ENCODE assay signal across 10 cellular contexts in genomic region chr10:35194471-35194870, GRCh38.
A peak's percentile ranks its signal among the peaks of the same experiment; 100 is the strongest.
DNase-seq lines count a peak whose midpoint lies in the region; ATAC-seq and TF ChIP-seq lines count a peak whose summit lies in the region.
"Had no signal": no experiment of that assay in that cellular context is flagged by ENCODE, and none has a peak within 500 bp of the region (broad histone marks: within the 10 kb centered on the region; RNA-seq: fewer than 3 reads in every experiment).

No MANE protein-coding gene starts in this region.

- H3K79me2 ChIP-seq in OCI-LY7 (ENCODE audit: insufficient read depth, low read depth, low read length): peaks cover 6% of the 10 kb centered on the region; the same call in 1 of the 2 replicates

- H4K20me1 ChIP-seq in OCI-LY7 (ENCODE audit: insufficient read depth, low read length): no peaks in the 10 kb centered on the region

- POLR2A ChIA-PET in OCI-LY7 (lab: Charles Lee): interaction anchor here (0.7 to 5.2 kb wide), 11 partner anchors 10 to 286 kb away, joined by 3 to 95 read pairs (median 14); partner anchors contain the start of gene CREM

- H3K4me3 Mint-ChIP-seq in activated CD4-positive, alpha-beta T cell treated with anti-CD3 and anti-CD28 coated beads, Interleukin-2, amount 10 ng/mL, durations not matched to agents 24 days and 14 days: peak overlapping the region; percentile 95
- no peak overlapping the region for H3K4me3 Mint-ChIP-seq in effector memory CD8-positive, alpha-beta T cell
- no peak overlapping the region for H3K4me3 Mint-ChIP-seq in stimulated activated memory B cell treated with anti-CD40 and anti-IgM and Interleukin-4, amounts not matched to agents 10 μg/mL and 1 μg/mL and 100 μg/mL, for 72 hours

- no peaks in the 10 kb centered on the region for H3K36me3 ChIP-seq in OCI-LY7 (ENCODE audit: insufficient read depth, low read length)

- peak overlapping the region; percentile 68 for H3K27ac Mint-ChIP-seq in activated CD4-positive, alpha-beta T cell treated with anti-CD3 and anti-CD28 coated beads, Interleukin-2, amount 10 ng/mL, durations not matched to agents 24 days and 14 days
- H3K27ac Mint-ChIP-seq in effector memory CD8-positive, alpha-beta T cell: peak overlapping the region; percentile 96 to 100
- H3K27ac Mint-ChIP-seq in stimulated activated memory B cell treated with anti-CD40 and anti-IgM and Interleukin-4, amounts not matched to agents 10 μg/mL and 1 μg/mL and 100 μg/mL, for 72 hours: peak overlapping the region; percentile 97

- no peak for DNase-seq in activated CD4-positive, alpha-beta T cell treated with anti-CD3 and anti-CD28 coated beads, Interleukin-2, amount 10 ng/mL, durations not matched to agents 24 days and 14 days
- no peak for DNase-seq in activated CD4-positive, alpha-beta T cell treated with anti-CD3 and anti-CD28 coated beads, Interleukin-2, amount 50 U/mL, for 4 hours
- DNase-seq in OCI-LY7 (ENCODE audit: low spot score) (no peak), T-helper 9 cell (no peak), Kasumi-1 (lab: John Stamatoyannopoulos, UW) (no peak)
- no peak for DNase-seq in effector memory CD8-positive, alpha-beta T cell
- DNase-seq: aorta, NCI-H1105 treated with DMSO at 0.1 percent for 48 hours had no signal

- peak overlapping the region; percentile 88 for H3K27ac ChIP-seq in OCI-LY7 (ENCODE audit: low read depth, low read length, poor library complexity, severe bottlenecking)

- intact Hi-C loops in activated CD4-positive, alpha-beta T cell treated with anti-CD3 and anti-CD28 coated beads, Interleukin-2, amount 10 ng/mL, durations not matched to agents 24 days and 14 days (cut with micrococcal nuclease): no loop called here
- intact Hi-C loops in OCI-LY7 (cut with micrococcal nuclease; ENCODE audit: unreplicated experiment): no loop called here

- CTCF ChIA-PET in OCI-LY7 (lab: Charles Lee; ENCODE audit: unreplicated experiment): interaction anchor here (1.2 kb wide), 1 partner anchor 55 kb away, joined by 3 read pairs; no protein-coding TSS in a partner anchor

- ATAC-seq in effector memory CD8-positive, alpha-beta T cell (replicated peaks): no peak
- ATAC-seq in stimulated activated memory B cell treated with anti-CD40 and anti-IgM and Interleukin-4, amounts not matched to agents 10 μg/mL and 1 μg/mL and 100 μg/mL, for 72 hours: no peak
- no peak for ATAC-seq in GM21786 (IDR thresholded peaks at IDR 0.05; ENCODE audit: unreplicated experiment)

- TF ChIP-seq CTCF in OCI-LY7 (conservative IDR thresholded peaks at IDR 0.05; ENCODE audit: low read length): no peak

- no peaks in the 10 kb centered on the region for H3K9me3 Mint-ChIP-seq in activated CD4-positive, alpha-beta T cell treated with anti-CD3 and anti-CD28 coated beads, Interleukin-2, amount 10 ng/mL, durations not matched to agents 24 days and 14 days
- H3K9me3 Mint-ChIP-seq in effector memory CD8-positive, alpha-beta T cell: no peaks in the 10 kb centered on the region
- no peaks in the 10 kb centered on the region for H3K9me3 Mint-ChIP-seq in stimulated activated memory B cell treated with anti-CD40 and anti-IgM and Interleukin-4, amounts not matched to agents 10 μg/mL and 1 μg/mL and 100 μg/mL, for 72 hours

- H3K4me1 ChIP-seq in OCI-LY7 (ENCODE audit: insufficient read depth, low read length, poor library complexity, severe bottlenecking): peaks cover 24% of the 10 kb centered on the region

- H3K27me3 Mint-ChIP-seq in activated CD4-positive, alpha-beta T cell treated with anti-CD3 and anti-CD28 coated beads, Interleukin-2, amount 10 ng/mL, durations not matched to agents 24 days and 14 days: no peaks in the 10 kb centered on the region
- no peaks in the 10 kb centered on the region for H3K27me3 Mint-ChIP-seq in effector memory CD8-positive, alpha-beta T cell
- no peaks in the 10 kb centered on the region for H3K27me3 Mint-ChIP-seq in stimulated activated memory B cell treated with anti-CD40 and anti-IgM and Interleukin-4, amounts not matched to agents 10 μg/mL and 1 μg/mL and 100 μg/mL, for 72 hours

- peak overlapping the region; percentile 98 for H2AFZ ChIP-seq in OCI-LY7 (ENCODE audit: low read length)

- H3K4me3 ChIP-seq in OCI-LY7 (ENCODE audit: low read depth, low read length, poor library complexity, severe bottlenecking): no peak overlapping the region

- peaks cover 34% of the 10 kb centered on the region for H3K4me1 Mint-ChIP-seq in activated CD4-positive, alpha-beta T cell treated with anti-CD3 and anti-CD28 coated beads, Interleukin-2, amount 10 ng/mL, durations not matched to agents 24 days and 14 days
- peaks cover 18% of the 10 kb centered on the region in 2 donors for H3K4me1 Mint-ChIP-seq in effector memory CD8-positive, alpha-beta T cell (ENCODE audit: low read depth in 2 of 2)
- peaks cover 28% of the 10 kb centered on the region for H3K4me1 Mint-ChIP-seq in stimulated activated memory B cell treated with anti-CD40 and anti-IgM and Interleukin-4, amounts not matched to agents 10 μg/mL and 1 μg/mL and 100 μg/mL, for 72 hours

- BruUV-seq in OCI-LY7 (replicated peaks; lab: Mats Ljungman, UMichigan): no TSS peak

- H3K9me3 ChIP-seq in OCI-LY7 (ENCODE audit: low read length): no peaks in the 10 kb centered on the region

- H3K36me3 Mint-ChIP-seq in activated CD4-positive, alpha-beta T cell treated with anti-CD3 and anti-CD28 coated beads, Interleukin-2, amount 10 ng/mL, durations not matched to agents 24 days and 14 days (ENCODE audit: low read depth): peaks cover 10% of the 10 kb centered on the region
- peaks cover 38% of the 10 kb centered on the region for H3K36me3 Mint-ChIP-seq in effector memory CD8-positive, alpha-beta T cell (ENCODE audit: insufficient read depth)
- peaks cover 24% of the 10 kb centered on the region for H3K36me3 Mint-ChIP-seq in stimulated activated memory B cell treated with anti-CD40 and anti-IgM and Interleukin-4, amounts not matched to agents 10 μg/mL and 1 μg/mL and 100 μg/mL, for 72 hours

- H3K4me2 ChIP-seq in OCI-LY7 (ENCODE audit: low read length): peak overlapping the region; percentile 74

- H3K9me2 ChIP-seq in OCI-LY7 (ENCODE audit: insufficient read depth, low read length): no peaks in the 10 kb centered on the region
